In the genomic region with DNA sequence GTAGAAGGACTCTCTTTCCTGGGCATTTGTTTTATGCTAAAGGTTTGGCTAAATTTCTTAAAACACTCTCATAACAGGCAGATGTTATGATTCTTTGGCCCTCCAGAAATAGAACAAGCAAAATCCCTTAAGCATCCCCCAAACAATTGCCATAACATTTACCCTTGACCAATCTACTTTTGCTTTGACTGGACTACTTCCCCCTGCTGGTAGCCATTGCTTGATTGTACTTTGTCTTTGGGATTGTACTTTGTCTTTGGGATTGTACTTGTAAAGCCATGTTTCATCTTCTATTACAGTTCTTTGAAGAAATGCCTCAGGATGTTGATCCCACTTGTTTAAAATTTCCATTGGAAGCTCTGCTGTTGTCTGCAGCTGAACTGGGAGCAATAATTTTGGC, we compare ENCODE assay signal across 25 cellular contexts. TPM values are rescaled to one million over a fixed set of nuclear protein-coding genes. Genes with fewer than 3 reads are reported as not detected.
DNase-seq lines count a peak whose midpoint lies in the region; TF ChIP-seq lines count a peak whose summit lies in the region.
"Had no signal": no experiment of that assay in that cellular context is flagged by ENCODE, and none has a peak within 500 bp of the region (broad histone marks: within the 10 kb centered on the region; RNA-seq: fewer than 3 reads in every experiment).

No MANE protein-coding gene starts in this region.

- no peaks in the 10 kb centered on the region for H3K4me1 ChIP-seq in OCI-LY7 (ENCODE audit: insufficient read depth, low read length, poor library complexity, severe bottlenecking)
- H3K4me1 ChIP-seq: A549, Peyer's patch, right atrium auricular region, testis had no signal

- no peaks in the 10 kb centered on the region for H3K9me3 ChIP-seq in OCI-LY7 (ENCODE audit: low read length)
- H3K9me3 ChIP-seq: A549, Peyer's patch, right atrium auricular region, SK-N-SH, testis had no signal

- no peak overlapping the region for H2AFZ ChIP-seq in OCI-LY7 (ENCODE audit: low read length)

- H3K9me2 ChIP-seq in OCI-LY7 (ENCODE audit: insufficient read depth, low read length), result no peaks in the 10 kb centered on the region
- H3K9me2 ChIP-seq: SK-N-SH had no signal

- no peaks in the 10 kb centered on the region for H3K36me3 ChIP-seq in OCI-LY7 (ENCODE audit: insufficient read depth, low read length)
- H3K36me3 ChIP-seq: Peyer's patch, right atrium auricular region had no signal

- BruUV-seq in OCI-LY7 (replicated peaks; lab: Mats Ljungman, UMichigan), result no TSS peak

- no peaks in the 10 kb centered on the region for H4K20me1 ChIP-seq in OCI-LY7 (ENCODE audit: insufficient read depth, low read length)

- H3K27ac ChIP-seq in OCI-LY7 (ENCODE audit: low read depth, low read length, poor library complexity, severe bottlenecking), result no peak overlapping the region
- H3K27ac ChIP-seq: A549, Peyer's patch, right atrium auricular region, testis, VCaP had no signal

- CTCF ChIA-PET in OCI-LY7 (lab: Charles Lee; ENCODE audit: unreplicated experiment), result no interaction called here

- no peak overlapping the region for H3K4me2 ChIP-seq in OCI-LY7 (ENCODE audit: low read length)
- H3K4me2 ChIP-seq: A549, SK-N-SH had no signal

- TF ChIP-seq CTCF in AG10803 (conservative IDR thresholded peaks at IDR 0.05; ENCODE audit: low read length) (peak; percentile 20; the same call in 1 of the 2 replicates), GM12875 (IDR thresholded peaks at IDR 0.05; ENCODE audit: borderline replicate concordance, insufficient read depth, low read depth, low read length) (0 out of 2 replicates have a peak, but pooled peaks have one; percentile 10), OCI-LY7 (conservative IDR thresholded peaks at IDR 0.05; ENCODE audit: low read length) (0 out of 2 replicates have a peak, but pooled peaks have one; percentile 35), epithelial cell of esophagus (IDR thresholded peaks at IDR 0.05; ENCODE audit: insufficient read depth, low read depth, low read length, missing control alignments) (peak; percentile 27)

- intact Hi-C loops in OCI-LY7 (cut with micrococcal nuclease; ENCODE audit: unreplicated experiment), result loop anchor here (5.0 kb wide), 3 partner anchors 133 to 352 kb away; partner anchors contain the start of genes LPXN and ZFP91

- DNase-seq in AG10803 (ENCODE audit: low read depth) (no peak), OCI-LY7 (ENCODE audit: low spot score) (no peak), epithelial cell of esophagus (ENCODE audit: low read depth) (no peak), NCI-H128 (lab: John Stamatoyannopoulos, UW; ENCODE audit: unreplicated experiment) (no peak), RKO (ENCODE audit: low spot score) (no peak)
- DNase-seq in stimulated activated CD4-positive, alpha-beta T cell treated with anti-CD3 and anti-CD28 coated beads, Interleukin-12 subunit alpha, Interleukin-12 subunit beta, amount 100 ng/mL, for 4 hours, result no peak
- no peak for DNase-seq in effector CD4-positive, alpha-beta T cell
- DNase-seq: activated CD4-positive, alpha-beta memory T cell treated with anti-CD3 and anti-CD28 coated beads for 36 hours; C1 segment of cervical spinal cord; H9; kidney; NCI-H1694; NCI-H774; Peyer's patch; SK-N-SH; stimulated activated CD4-positive, alpha-beta T cell treated with anti-CD3 and anti-CD28 coated beads, Interleukin-15, amount 100 ng/mL, for 24 hours; testis had no signal

- no peaks in the 10 kb centered on the region for H3K79me2 ChIP-seq in OCI-LY7 (ENCODE audit: insufficient read depth, low read depth, low read length)

- POLR2A ChIA-PET in OCI-LY7 (lab: Charles Lee), result interaction anchor here (0.6 kb wide), 1 partner anchor 1335 kb away, joined by 3 read pairs; no protein-coding TSS in a partner anchor

- no peak overlapping the region for H3K4me3 ChIP-seq in AG10803 (ENCODE audit: low read length)
- no peak overlapping the region for H3K4me3 ChIP-seq in GM12875 (ENCODE audit: low read depth, low read length)
- no peak overlapping the region for H3K4me3 ChIP-seq in OCI-LY7 (ENCODE audit: low read depth, low read length, poor library complexity, severe bottlenecking)
- H3K4me3 ChIP-seq in epithelial cell of esophagus (ENCODE audit: low read length), result no peak overlapping the region
- H3K4me3 ChIP-seq: A549, lung, Peyer's patch, right atrium auricular region, testis had no signal

RNA-seq across cellular contexts. Expression of gene GLYAT, which starts 53.3 kb away (rescaled TPM):
- total RNA-seq in OCI-LY7 (2014; rRNA removed; shearing (Covaris generic)), result not detected in 2 replicates
- not detected in 2 replicates for total RNA-seq in OCI-LY7 (2022)
- total RNA-seq: activated CD4-positive, alpha-beta memory T cell treated with anti-CD3 and anti-CD28 coated beads for 36 hours; dermis microvascular lymphatic vessel endothelial cell; H9; lung; Peyer's patch; right atrium auricular region; T-helper 2 cell treated with Interferon-gamma antibody and Interleukin-4, amounts not matched to agents 100 ng/mL and 5 ng/mL, for 36 hours had no signal

RNA-seq across cellular contexts. Expression of gene GLYATL2, which starts 59.5 kb away (rescaled TPM):
- total RNA-seq in OCI-LY7 (2014; rRNA removed; shearing (Covaris generic)), result not detected in 2 replicates
- total RNA-seq in OCI-LY7 (2022), result not detected in 2 replicates
- total RNA-seq: activated CD4-positive, alpha-beta memory T cell treated with anti-CD3 and anti-CD28 coated beads for 36 hours; H9; kidney; omental fat pad; Peyer's patch; T-helper 2 cell treated with Interferon-gamma antibody and Interleukin-4, amounts not matched to agents 100 ng/mL and 5 ng/mL, for 36 hours had no signal
